Comparison of ENCODE assay signal across 9 cellular contexts in the genomic region with DNA sequence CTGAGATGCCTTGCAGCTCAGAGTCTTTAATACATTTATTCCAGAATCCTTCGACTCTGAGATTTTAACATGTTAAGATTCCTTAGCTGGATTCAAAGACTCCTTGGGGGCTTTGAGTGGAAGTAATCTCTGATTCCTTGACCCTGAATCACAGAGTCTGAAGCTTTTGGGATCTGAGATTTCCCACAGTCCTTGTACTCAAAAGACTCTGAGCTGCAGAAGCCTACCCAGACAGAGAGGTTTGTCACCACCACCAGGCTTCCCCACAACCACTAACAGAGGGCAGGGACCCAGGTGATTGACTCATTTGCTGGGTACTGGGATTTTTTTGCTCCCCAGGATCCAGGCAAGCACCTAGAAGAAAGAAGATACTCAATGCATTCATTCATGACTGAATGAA. TPM values are rescaled to one million over a fixed set of nuclear protein-coding genes. Genes with fewer than 3 reads are reported as not detected.
DNase-seq lines count a peak whose midpoint lies in the region; ATAC-seq and FAIRE-seq lines count a peak whose summit lies in the region.
"Had no signal": no experiment of that assay in that cellular context is flagged by ENCODE, and none has a peak within 500 bp of the region (broad histone marks: within the 10 kb centered on the region; RNA-seq: fewer than 3 reads in every experiment).

No MANE protein-coding gene starts in this region.

- no peaks in the 10 kb centered on the region for H3K9me3 Mint-ChIP-seq in T-helper 1 cell treated with Interleukin-12 subunit alpha and Interleukin-12 subunit beta and Interleukin-4 antibody, amounts not matched to agents 30 μg/mL and 1 μg/mL, for 36 hours
- no peaks in the 10 kb centered on the region for H3K9me3 Mint-ChIP-seq in activated T-helper 17 cell treated with anti-CD3 and anti-CD28 coated beads, Interleukin-2, amount 50 U/mL, for 72 hours
- no peaks in the 10 kb centered on the region for H3K9me3 Mint-ChIP-seq in immature natural killer cell
- no peaks in the 10 kb centered on the region for H3K9me3 Mint-ChIP-seq in stimulated activated effector memory CD8-positive, alpha-beta T cell treated with anti-CD3 and anti-CD28 coated beads, Interleukin-12 subunit alpha, Interleukin-12 subunit beta, amount 100 ng/mL, for 72 hours

- no peak for ATAC-seq in activated T-helper 17 cell treated with anti-CD3 and anti-CD28 coated beads, Interleukin-2, amount 50 U/mL, for 72 hours (replicated peaks)
- no peak for ATAC-seq in stimulated activated effector memory CD8-positive, alpha-beta T cell treated with anti-CD3 and anti-CD28 coated beads, Interleukin-12 subunit alpha, Interleukin-12 subunit beta, amount 100 ng/mL, for 72 hours

- no peak for FAIRE-seq in GM19239 (lab: Jason Lieb, UNC)

- peaks cover 14% of the 10 kb centered on the region for H3K27me3 Mint-ChIP-seq in T-helper 1 cell treated with Interleukin-12 subunit alpha and Interleukin-12 subunit beta and Interleukin-4 antibody, amounts not matched to agents 30 μg/mL and 1 μg/mL, for 36 hours (ENCODE audit: low read depth)
- H3K27me3 Mint-ChIP-seq in activated T-helper 17 cell treated with anti-CD3 and anti-CD28 coated beads, Interleukin-2, amount 50 U/mL, for 72 hours, result no peaks in the 10 kb centered on the region
- H3K27me3 Mint-ChIP-seq in immature natural killer cell (ENCODE audit: low read depth in 3 of 3), result peaks cover 2 to 8% (median 3%) of the 10 kb centered on the region in 3 donors

- H3K27ac Mint-ChIP-seq in T-helper 1 cell treated with Interleukin-12 subunit alpha and Interleukin-12 subunit beta and Interleukin-4 antibody, amounts not matched to agents 30 μg/mL and 1 μg/mL, for 36 hours, result peak overlapping the region; percentile 20
- H3K27ac Mint-ChIP-seq in activated T-helper 17 cell treated with anti-CD3 and anti-CD28 coated beads, Interleukin-2, amount 50 U/mL, for 72 hours, result peak overlapping the region; percentile 97
- peak overlapping the region in 2 of 6 donors; percentile 65 to 87 for H3K27ac Mint-ChIP-seq in immature natural killer cell
- H3K27ac Mint-ChIP-seq in stimulated activated effector memory CD8-positive, alpha-beta T cell treated with anti-CD3 and anti-CD28 coated beads, Interleukin-12 subunit alpha, Interleukin-12 subunit beta, amount 100 ng/mL, for 72 hours, result peak overlapping the region; percentile 98

- DNase-seq in T-helper 1 cell, result no peak
- DNase-seq in immature natural killer cell, result no peak
- no peak for DNase-seq in stimulated activated effector memory CD8-positive, alpha-beta T cell treated with anti-CD3 and anti-CD28 coated beads, Interleukin-12 subunit alpha, Interleukin-12 subunit beta, amount 100 ng/mL, for 72 hours (ENCODE audit: low spot score in 2 of 2)
- DNase-seq in GM19239 (ENCODE audit: insufficient read length, low spot score), result no peak
- DNase-seq in cerebellum (ENCODE audit: low spot score), result no peak
- DNase-seq in NCI-H82 (lab: John Stamatoyannopoulos, UW), result no peak
- DNase-seq: NCI-H1694 treated with DMSO at 0.1 percent for 48 hours had no signal

- H3K36me3 Mint-ChIP-seq in T-helper 1 cell treated with Interleukin-12 subunit alpha and Interleukin-12 subunit beta and Interleukin-4 antibody, amounts not matched to agents 30 μg/mL and 1 μg/mL, for 36 hours (ENCODE audit: low read depth), result no peaks in the 10 kb centered on the region
- no peaks in the 10 kb centered on the region for H3K36me3 Mint-ChIP-seq in activated T-helper 17 cell treated with anti-CD3 and anti-CD28 coated beads, Interleukin-2, amount 50 U/mL, for 72 hours (ENCODE audit: low read depth)
- no peaks in the 10 kb centered on the region for H3K36me3 Mint-ChIP-seq in immature natural killer cell
- peaks cover 8% of the 10 kb centered on the region for H3K36me3 Mint-ChIP-seq in stimulated activated effector memory CD8-positive, alpha-beta T cell treated with anti-CD3 and anti-CD28 coated beads, Interleukin-12 subunit alpha, Interleukin-12 subunit beta, amount 100 ng/mL, for 72 hours

- H3K4me3 Mint-ChIP-seq in T-helper 1 cell treated with Interleukin-12 subunit alpha and Interleukin-12 subunit beta and Interleukin-4 antibody, amounts not matched to agents 30 μg/mL and 1 μg/mL, for 36 hours, result peak overlapping the region; percentile 68
- peak overlapping the region; percentile 92 for H3K4me3 Mint-ChIP-seq in activated T-helper 17 cell treated with anti-CD3 and anti-CD28 coated beads, Interleukin-2, amount 50 U/mL, for 72 hours
- peak overlapping the region; percentile 76 to 99 (median 94) for H3K4me3 Mint-ChIP-seq in immature natural killer cell
- H3K4me3 Mint-ChIP-seq in stimulated activated effector memory CD8-positive, alpha-beta T cell treated with anti-CD3 and anti-CD28 coated beads, Interleukin-12 subunit alpha, Interleukin-12 subunit beta, amount 100 ng/mL, for 72 hours, result peak overlapping the region; percentile 99

- peaks cover 22% of the 10 kb centered on the region for H3K4me1 Mint-ChIP-seq in T-helper 1 cell treated with Interleukin-12 subunit alpha and Interleukin-12 subunit beta and Interleukin-4 antibody, amounts not matched to agents 30 μg/mL and 1 μg/mL, for 36 hours (ENCODE audit: low read depth)
- no peaks in the 10 kb centered on the region for H3K4me1 Mint-ChIP-seq in activated T-helper 17 cell treated with anti-CD3 and anti-CD28 coated beads, Interleukin-2, amount 50 U/mL, for 72 hours
- H3K4me1 Mint-ChIP-seq in immature natural killer cell, result peaks cover 37 to 41% of the 10 kb centered on the region in 2 donors
- H3K4me1 Mint-ChIP-seq in stimulated activated effector memory CD8-positive, alpha-beta T cell treated with anti-CD3 and anti-CD28 coated beads, Interleukin-12 subunit alpha, Interleukin-12 subunit beta, amount 100 ng/mL, for 72 hours, result peaks cover 40% of the 10 kb centered on the region

RNA-seq across cellular contexts. Expression of a gene that starts 1.4 kb away (rescaled TPM):
- 10 to 100 TPM in 1 of 2 donors, 1 to 10 TPM in 1; 8.8 to 10.2 TPM for total RNA-seq in activated T-helper 17 cell treated with anti-CD3 and anti-CD28 coated beads, Interleukin-2, amount 50 U/mL, for 72 hours
- 1 to 10 TPM; 3.4 to 8.4 (median 4.5) TPM for polyA plus RNA-seq in immature natural killer cell
- 57.0 TPM for total RNA-seq in cerebellum

RNA-seq across cellular contexts. Expression of a gene that starts 34.9 kb away (rescaled TPM):
- total RNA-seq in activated T-helper 17 cell treated with anti-CD3 and anti-CD28 coated beads, Interleukin-2, amount 50 U/mL, for 72 hours, result 10 to 100 TPM; 26.8 to 54.2 TPM
- polyA plus RNA-seq in immature natural killer cell, result 1 to 10 TPM; 1.8 to 9.2 (median 4.1) TPM
- total RNA-seq in cerebellum, result 30.2 TPM
